ENCODE assay signal across 1 cellular context in genomic region chr16:14109782-14110727, GRCh38.
TF ChIP-seq lines count a peak whose summit lies in the region.

No MANE protein-coding gene starts in this region.

TF ChIP-seq in HepG2, 621 proteins besides CTCF, POLR2A, EP300 and RAD21 (continued from another document):
- TF ChIP-seq, protein P1, sequence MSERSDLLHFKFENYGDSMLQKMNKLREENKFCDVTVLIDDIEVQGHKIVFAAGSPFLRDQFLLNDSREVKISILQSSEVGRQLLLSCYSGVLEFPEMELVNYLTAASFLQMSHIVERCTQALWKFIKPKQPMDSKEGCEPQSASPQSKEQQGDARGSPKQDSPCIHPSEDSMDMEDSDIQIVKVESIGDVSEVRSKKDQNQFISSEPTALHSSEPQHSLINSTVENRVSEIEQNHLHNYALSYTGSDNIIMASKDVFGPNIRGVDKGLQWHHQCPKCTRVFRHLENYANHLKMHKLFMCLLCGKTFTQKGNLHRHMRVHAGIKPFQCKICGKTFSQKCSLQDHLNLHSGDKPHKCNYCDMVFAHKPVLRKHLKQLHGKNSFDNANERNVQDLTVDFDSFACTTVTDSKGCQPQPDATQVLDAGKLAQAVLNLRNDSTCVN (CRISPR knock-in tag; IDR thresholded peaks at IDR 0.05; ENCODE audit: borderline replicate concordance), result no peak
